Comparison of ENCODE assay signal across 12 cellular contexts in the genomic region with DNA sequence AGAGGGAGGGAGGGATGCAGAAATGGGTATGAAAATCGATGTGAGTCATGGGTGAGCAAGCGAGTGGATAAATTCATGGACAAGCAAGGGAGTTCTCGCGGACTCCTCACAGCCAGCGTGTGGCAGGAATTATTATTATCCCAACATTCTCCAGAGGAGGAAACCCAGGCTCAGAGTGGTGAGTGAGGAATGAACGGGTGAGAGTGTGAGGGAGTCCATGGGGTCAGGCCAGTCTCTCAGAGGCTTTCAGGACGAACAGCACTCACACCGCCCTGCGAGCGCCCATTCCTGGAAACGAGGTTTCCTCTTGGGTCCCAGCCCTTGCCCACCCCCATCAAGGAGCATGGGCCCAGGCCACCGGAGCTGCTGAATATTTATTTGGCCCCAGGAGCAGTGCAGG. TPM values are rescaled to one million over a fixed set of nuclear protein-coding genes. Genes with fewer than 3 reads are reported as not detected.
DNase-seq lines count a peak whose midpoint lies in the region; ATAC-seq and TF ChIP-seq lines count a peak whose summit lies in the region.
"Had no signal": no experiment of that assay in that cellular context is flagged by ENCODE, and none has a peak within 500 bp of the region (broad histone marks: within the 10 kb centered on the region; RNA-seq: fewer than 3 reads in every experiment).

No MANE protein-coding gene starts in this region.

- H3K4me3 Mint-ChIP-seq in HFFc6 = peak overlapping the region; percentile 91

- H3K36me3 ChIP-seq in kidney epithelial cell (ENCODE audit: control insufficient read depth, insufficient read depth, low read length) (no peaks in the 10 kb centered on the region), ovary (no peaks in the 10 kb centered on the region)
- H3K36me3 ChIP-seq: HAP-1 had no signal

- no peak for TF ChIP-seq EP300 in ovary (IDR thresholded peaks at IDR 0.05)

- no peaks in the 10 kb centered on the region for H3K9me3 ChIP-seq in ovary
- H3K9me3 ChIP-seq: HAP-1 had no signal

- H3K9me3 Mint-ChIP-seq in HFFc6 = no peaks in the 10 kb centered on the region

- DNase-seq in AG09309 (ENCODE audit: low read depth) = peak; percentile 16
- DNase-seq in HFFc6 = peak; percentile 86
- DNase-seq in astrocyte of the hippocampus (ENCODE audit: low read depth, low spot score) = peak; percentile 50
- DNase-seq in kidney epithelial cell (ENCODE audit: low read depth) = no peak
- no peak for DNase-seq in NCI-H774 (lab: John Stamatoyannopoulos, UW)
- no peak for DNase-seq in ovary
- DNase-seq in amniotic stem cell (lab: John Stamatoyannopoulos, UW) = no peak
- DNase-seq: NCI-H1105 had no signal

- no peak for TF ChIP-seq POLR2A in ovary (IDR thresholded peaks at IDR 0.05)

- H3K4me3 ChIP-seq in AG09309 (ENCODE audit: control insufficient read depth, low read depth, low read length) (peak overlapping the region; percentile 71), kidney epithelial cell (ENCODE audit: low read depth, low read length) (peak overlapping the region; percentile 45), ovary (no peak overlapping the region)

- intact Hi-C loops in ovary (cut with DNase I) = no loop called here

- peaks cover 16% of the 10 kb centered on the region for H3K27me3 ChIP-seq in kidney epithelial cell (ENCODE audit: control insufficient read depth, insufficient read depth, low read length)
- peaks cover 2% of the 10 kb centered on the region for H3K27me3 ChIP-seq in ovary

- H3K27ac Mint-ChIP-seq in HFFc6 = peak overlapping the region; percentile 91

- no peak for ATAC-seq in GM21723 (IDR thresholded peaks at IDR 0.05; ENCODE audit: unreplicated experiment)

- WGBS in ovary, 3 donors = 6 to 17% (median 12%) methylated on average over 12 of the region's 12 CpGs

- peaks cover 28% of the 10 kb centered on the region for H3K4me1 Mint-ChIP-seq in HFFc6 (ENCODE audit: low read depth)

- peaks cover 4% of the 10 kb centered on the region; the same call in 1 of the 2 replicates for H3K36me3 Mint-ChIP-seq in HFFc6 (ENCODE audit: low read depth)

- TF ChIP-seq CTCF in AG09309 (IDR thresholded peaks at IDR 0.05; ENCODE audit: control insufficient read depth, insufficient read depth, low read depth, low read length, missing control alignments) (peak; percentile 27), HFFc6 (IDR thresholded peaks at IDR 0.05) (peak; percentile 64), kidney epithelial cell (IDR thresholded peaks at IDR 0.05; ENCODE audit: insufficient read depth, low read length, poor library complexity, severe bottlenecking) (no peak), ovary (IDR thresholded peaks at IDR 0.05) (no peak)

- H3K4me1 ChIP-seq in ovary (ENCODE audit: insufficient read depth) = peaks cover 1% of the 10 kb centered on the region
- H3K4me1 ChIP-seq: parathyroid adenoma had no signal

- H3K27me3 Mint-ChIP-seq in HFFc6 (ENCODE audit: insufficient read depth) = peaks cover 4% of the 10 kb centered on the region

- H3K27ac ChIP-seq in ovary = no peak overlapping the region
- H3K27ac ChIP-seq: parathyroid adenoma had no signal

RNA-seq across cellular contexts. Expression of gene DNAAF3, which starts 6.3 kb away (rescaled TPM):
- 1 to 10 TPM in 1 of 6 experiments, under 1 TPM in 5; 0.20 to 1.1 (median 0.72) TPM for total RNA-seq in HFFc6 (2021; fragmentation: NEBNext Ultra II Directional; extraction: Animal tissue kit (Norgen Biotek cat#: 25700))
- total RNA-seq in kidney epithelial cell = 0.21 and 1.3 TPM in 2 replicates
- 10 to 100 TPM in 1 of 7 donors, 1 to 10 TPM in 3, under 1 TPM in 1, not detected in 2; 0.48 to 34.8 (median 2.7) TPM for total RNA-seq in ovary
- under 1 TPM; 0.16 to 0.72 TPM for polyA plus RNA-seq in ovary

RNA-seq across cellular contexts. Expression of gene SYT5, which starts 7.3 kb away (rescaled TPM):
- total RNA-seq in HFFc6 (2021; fragmentation: NEBNext Ultra II Directional; extraction: Animal tissue kit (Norgen Biotek cat#: 25700)) = 1 to 10 TPM in 1 of 6 experiments, under 1 TPM in 2, not detected in 3; 0.09 to 1.2 (median 0.38) TPM
- total RNA-seq in kidney epithelial cell (0.17 TPM in 1 of 2 replicates, not detected in the other), ovary (1 to 10 TPM in 1 of 7 donors, under 1 TPM in 3, not detected in 3; 0.08 to 2.3 (median 0.46) TPM)
- polyA plus RNA-seq in ovary = not detected

RNA-seq across cellular contexts. Expression of gene TNNI3, which starts 15.2 kb away (rescaled TPM):
- not detected for total RNA-seq in HFFc6 (2021; fragmentation: NEBNext Ultra II Directional; extraction: Animal tissue kit (Norgen Biotek cat#: 25700))
- total RNA-seq in kidney epithelial cell (2.7 and 4.7 TPM in 2 replicates), ovary (10 to 100 TPM in 1 of 7 donors, 1 to 10 TPM in 1, under 1 TPM in 3, not detected in 2; 0.62 to 10.2 (median 0.87) TPM)
- polyA plus RNA-seq in ovary = 10 to 100 TPM in 1 of 2 donors, 1 to 10 TPM in 1; 2.4 to 14.4 TPM
- total RNA-seq: dermis microvascular lymphatic vessel endothelial cell had no signal

RNA-seq across cellular contexts. Expression of gene TNNT1, which starts 23.7 kb away (rescaled TPM):
- 1 to 10 TPM; 4.1 to 8.8 (median 7.3) TPM for total RNA-seq in HFFc6 (2021; fragmentation: NEBNext Ultra II Directional; extraction: Animal tissue kit (Norgen Biotek cat#: 25700))
- total RNA-seq in kidney epithelial cell = 5.8 and 7.1 TPM in 2 replicates
- total RNA-seq in ovary = 1 to 10 TPM in 4 of 7 donors, not detected in 3; 2.0 to 3.6 (median 2.8) TPM
- polyA plus RNA-seq in ovary = 1 to 10 TPM in 1 of 2 donors, not detected in 1; 1.3 TPM

RNA-seq across cellular contexts. Expression of gene PTPRH, which starts 36.6 kb away (rescaled TPM):
- total RNA-seq in HFFc6 (2021; fragmentation: NEBNext Ultra II Directional; extraction: Animal tissue kit (Norgen Biotek cat#: 25700)) = 1 to 10 TPM in 1 of 6 experiments, under 1 TPM in 5; 0.45 to 1.0 (median 0.59) TPM
- total RNA-seq in kidney epithelial cell (0.55 and 2.1 TPM in 2 replicates), ovary (1 to 10 TPM in 5 of 7 donors, under 1 TPM in 2; 0.23 to 4.1 (median 1.2) TPM)
- polyA plus RNA-seq in ovary = 1 to 10 TPM in 1 of 2 donors, under 1 TPM in 1; 0.45 to 4.6 TPM

Comparison
In these comparisons a context has a peak if more than half of its experiments do, and no peak if none do; other contexts are left out.
1. DNase-seq: peak in AG09309 (single experiment), HFFc6 (single experiment) and astrocyte of the hippocampus (single experiment); none in kidney epithelial cell (single experiment), NCI-H774 (single experiment), ovary (0 of 5) and amniotic stem cell (single experiment).
2. CTCF ChIP-seq: peak in AG09309 (single experiment) and HFFc6 (single experiment); none in kidney epithelial cell (single experiment) and ovary (0 of 3).